In the genomic region with DNA sequence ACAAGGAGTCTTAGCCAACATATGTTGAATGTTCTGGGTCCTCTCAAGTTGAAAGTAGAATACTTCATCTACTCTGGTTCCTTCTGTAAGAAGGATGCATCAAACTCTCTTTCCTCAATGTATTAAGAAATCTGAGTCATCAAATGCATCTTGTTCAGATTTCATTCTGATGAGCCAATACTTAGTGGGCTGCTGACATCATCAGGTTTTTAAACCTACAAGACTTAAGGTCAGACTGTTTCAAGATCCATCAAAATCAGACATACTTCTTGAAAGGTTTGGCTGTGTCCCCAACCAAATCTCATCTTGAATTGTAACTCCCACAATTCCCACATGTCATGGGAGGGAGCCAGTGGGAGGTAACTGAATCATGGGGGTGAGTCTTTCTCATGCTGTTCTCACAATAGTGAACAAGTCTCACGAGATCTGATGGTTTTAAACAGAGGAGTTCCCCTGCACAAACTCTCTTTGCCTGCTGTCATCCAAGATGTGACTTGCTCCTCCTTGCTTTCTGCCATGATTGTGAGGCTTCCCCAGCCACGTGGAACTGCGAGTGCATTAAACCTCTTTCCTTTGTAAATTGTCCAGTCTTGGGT, we compare ENCODE assay signal across 12 cellular contexts.
DNase-seq lines count a peak whose midpoint lies in the region; ATAC-seq and TF ChIP-seq lines count a peak whose summit lies in the region.
"Had no signal": no experiment of that assay in that cellular context is flagged by ENCODE, and none has a peak within 500 bp of the region (broad histone marks: within the 10 kb centered on the region; RNA-seq: fewer than 3 reads in every experiment).

No MANE protein-coding gene starts in this region.

- H3K4me3 Mint-ChIP-seq in stimulated activated naive CD8-positive, alpha-beta T cell treated with anti-CD3 and anti-CD28 coated beads, Interleukin-15, amount 100 ng/mL, for 72 hours = no peak overlapping the region
- H3K4me3 Mint-ChIP-seq in CD8-positive, alpha-beta memory T cell = no peak overlapping the region
- H3K4me3 Mint-ChIP-seq: dendritic cell treated with granulocyte-macrophage colony-stimulating factor and Interleukin-4, amounts not matched to agents 40 ng/mL and 50 ng/mL, for 4 days had no signal

- H3K4me3 ChIP-seq in epithelial cell of esophagus (ENCODE audit: low read length) = no peak overlapping the region
- H3K4me3 ChIP-seq in CD8-positive, alpha-beta memory T cell (ENCODE audit: low read length) = no peak overlapping the region
- H3K4me3 ChIP-seq: GM12878 had no signal

- H3K27me3 ChIP-seq in CD8-positive, alpha-beta memory T cell (ENCODE audit: insufficient read depth, low read length, poor library complexity, severe bottlenecking) = no peaks in the 10 kb centered on the region

- peak; percentile 88 for ATAC-seq in stimulated activated naive CD8-positive, alpha-beta T cell treated with anti-CD3 and anti-CD28 coated beads, Interleukin-15, amount 100 ng/mL, for 72 hours
- ATAC-seq: GM12878 had no signal

- CTCF ChIA-PET in CD8-positive, alpha-beta memory T cell (lab: Charles Lee) = no interaction called here

- TF ChIP-seq CTCF in epithelial cell of esophagus (IDR thresholded peaks at IDR 0.05; ENCODE audit: insufficient read depth, low read depth, low read length, missing control alignments) = no peak

- peak; percentile 6 for DNase-seq in stimulated activated CD4-positive, alpha-beta T cell treated with anti-CD3 and anti-CD28 coated beads, Interleukin-15, amount 100 ng/mL, for 24 hours
- DNase-seq in stimulated activated CD4-positive, alpha-beta T cell treated with anti-CD3 and anti-CD28 coated beads, Interleukin-2, amount 100 ng/mL, for 48 hours = no peak
- peak; percentile 72 for DNase-seq in RKO (ENCODE audit: low spot score)
- peak; percentile 84 for DNase-seq in epithelial cell of esophagus (ENCODE audit: low read depth)
- DNase-seq in stimulated activated naive CD8-positive, alpha-beta T cell treated with anti-CD3 and anti-CD28 coated beads, Interleukin-15, amount 100 ng/mL, for 72 hours = no peak
- no peak for DNase-seq in effector CD8-positive, alpha-beta T cell (lab: John Stamatoyannopoulos, UW)
- DNase-seq in CD8-positive, alpha-beta memory T cell = no peak
- no peak for DNase-seq in activated gamma-delta T cell treated with Interleukin-2 at 50 U/mL for 16 hours
- DNase-seq: activated CD8-positive, alpha-beta memory T cell treated with anti-CD3 and anti-CD28 coated beads for 24 hours; NCI-H2171 treated with DMSO at 0.1 percent for 48 hours had no signal

- H3K27ac Mint-ChIP-seq in stimulated activated naive CD8-positive, alpha-beta T cell treated with anti-CD3 and anti-CD28 coated beads, Interleukin-15, amount 100 ng/mL, for 72 hours = no peak overlapping the region
- peak overlapping the region in 4 of 8 donors; percentile 12 to 84 (median 45) for H3K27ac Mint-ChIP-seq in CD8-positive, alpha-beta memory T cell
- H3K27ac Mint-ChIP-seq: dendritic cell treated with granulocyte-macrophage colony-stimulating factor and Interleukin-4, amounts not matched to agents 40 ng/mL and 50 ng/mL, for 4 days had no signal

- H3K27me3 Mint-ChIP-seq in stimulated activated naive CD8-positive, alpha-beta T cell treated with anti-CD3 and anti-CD28 coated beads, Interleukin-15, amount 100 ng/mL, for 72 hours = no peaks in the 10 kb centered on the region
- H3K27me3 Mint-ChIP-seq in CD8-positive, alpha-beta memory T cell = no peaks in the 10 kb centered on the region
- H3K27me3 Mint-ChIP-seq: dendritic cell treated with granulocyte-macrophage colony-stimulating factor and Interleukin-4, amounts not matched to agents 40 ng/mL and 50 ng/mL, for 4 days had no signal

- H3K36me3 Mint-ChIP-seq in CD8-positive, alpha-beta memory T cell = peaks cover under 1 to 69% (median 22%) of the 10 kb centered on the region in 3 donors

- H3K9me3 ChIP-seq in CD8-positive, alpha-beta memory T cell (ENCODE audit: low read length) = no peaks in the 10 kb centered on the region

- POLR2A ChIA-PET in CD8-positive, alpha-beta memory T cell (lab: Charles Lee) = no interaction called here

- H3K9me3 Mint-ChIP-seq in stimulated activated naive CD8-positive, alpha-beta T cell treated with anti-CD3 and anti-CD28 coated beads, Interleukin-15, amount 100 ng/mL, for 72 hours = peaks cover 0 to under 1% of the 10 kb centered on the region in 2 donors
- H3K9me3 Mint-ChIP-seq in CD8-positive, alpha-beta memory T cell = no peaks in the 10 kb centered on the region
- H3K9me3 Mint-ChIP-seq: dendritic cell treated with granulocyte-macrophage colony-stimulating factor and Interleukin-4, amounts not matched to agents 40 ng/mL and 50 ng/mL, for 4 days had no signal

- peaks cover 5% of the 10 kb centered on the region for H3K4me1 ChIP-seq in CD8-positive, alpha-beta memory T cell (ENCODE audit: insufficient read depth, low read length)

- H3K36me3 ChIP-seq in CD8-positive, alpha-beta memory T cell (ENCODE audit: insufficient read depth, low read length) = peaks cover 9% of the 10 kb centered on the region

- peaks cover 32% of the 10 kb centered on the region for H3K4me1 Mint-ChIP-seq in stimulated activated naive CD8-positive, alpha-beta T cell treated with anti-CD3 and anti-CD28 coated beads, Interleukin-15, amount 100 ng/mL, for 72 hours
- H3K4me1 Mint-ChIP-seq in CD8-positive, alpha-beta memory T cell = peaks cover 18 to 54% (median 42%) of the 10 kb centered on the region in 3 donors

- H3K27ac ChIP-seq in CD8-positive, alpha-beta memory T cell (ENCODE audit: low read depth, low read length) = no peak overlapping the region

Comparison
In these comparisons a context has a peak if more than half of its experiments do, and no peak if none do; other contexts are left out.
1. DNase-seq: peak in stimulated activated CD4-positive, alpha-beta T cell treated with anti-CD3 and anti-CD28 coated beads, Interleukin-15, amount 100 ng/mL, for 24 hours (single experiment), RKO (single experiment) and epithelial cell of esophagus (single experiment); none in stimulated activated CD4-positive, alpha-beta T cell treated with anti-CD3 and anti-CD28 coated beads, Interleukin-2, amount 100 ng/mL, for 48 hours (0 of 2), stimulated activated naive CD8-positive, alpha-beta T cell treated with anti-CD3 and anti-CD28 coated beads, Interleukin-15, amount 100 ng/mL, for 72 hours (0 of 2), effector CD8-positive, alpha-beta T cell (single experiment), CD8-positive, alpha-beta memory T cell (0 of 5) and activated gamma-delta T cell treated with Interleukin-2 at 50 U/mL for 16 hours (single experiment).